Comparison of ENCODE assay signal across 14 cellular contexts in the genomic region with DNA sequence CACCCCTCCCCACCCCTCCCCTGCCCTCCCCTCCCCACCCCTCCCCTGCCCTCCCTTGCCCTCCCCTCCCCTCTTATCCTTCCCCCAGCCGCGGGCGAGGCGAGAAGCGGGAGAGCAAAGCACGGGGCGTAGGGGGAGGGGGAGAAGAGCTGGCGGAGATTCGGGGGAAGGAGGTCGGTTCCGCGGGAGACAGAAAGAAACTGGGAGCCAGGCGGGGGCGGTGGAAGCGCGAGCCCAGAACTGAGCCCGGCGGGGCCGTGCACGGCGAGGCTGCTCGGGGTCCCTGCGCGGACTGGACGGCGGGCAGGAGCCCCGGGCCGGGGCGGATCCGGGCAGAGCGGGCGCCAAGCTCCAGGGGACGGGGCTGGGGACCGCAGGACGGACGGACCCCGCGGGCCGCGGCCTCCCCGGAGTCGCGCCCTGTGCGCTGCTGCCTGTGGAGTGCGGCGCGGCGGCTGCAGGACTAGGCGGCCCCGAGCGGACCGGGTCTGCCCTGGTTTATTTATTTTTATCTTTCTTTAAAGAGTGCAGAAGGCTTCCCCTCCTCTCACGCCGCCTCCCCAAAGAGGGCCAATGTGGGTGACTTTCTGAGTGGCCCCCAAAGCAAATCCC. TPM values are rescaled to one million over a fixed set of nuclear protein-coding genes. Genes with fewer than 3 reads are reported as not detected.
"Had no signal": no experiment of that assay in that cellular context is flagged by ENCODE, and none has a peak within 500 bp of the region (broad histone marks: within the 10 kb centered on the region; RNA-seq: fewer than 3 reads in every experiment).

No MANE protein-coding gene starts in this region.

RNA-seq across cellular contexts. Expression of gene OR2V1, which starts 29.8 kb away (rescaled TPM):
- total RNA-seq: activated CD8-positive, alpha-beta memory T cell treated with anti-CD3 and anti-CD28 coated beads for 36 hours; activated naive CD8-positive, alpha-beta T cell treated with anti-CD3 and anti-CD28 coated beads, Interleukin-2, amount 10 ng/mL, durations not matched to agents 7 days and 5 days; ascending aorta; cardiac septum; cerebellum; fibroblast of lung; fibroblast of villous mesenchyme; heart left ventricle; lower leg skin; natural killer cell treated with Interleukin-12 subunit alpha and Interleukin-12 subunit beta and Interleukin-15 and Interleukin-18, amount 100 ng/mL, for 72 hours; osteoblast; posterior vena cava; skeletal muscle tissue; upper lobe of left lung had no signal
- polyA plus RNA-seq: fibroblast of lung, heart left ventricle had no signal

RNA-seq across cellular contexts. Expression of gene OR2V2, which starts 46.2 kb away (rescaled TPM):
- total RNA-seq: activated CD8-positive, alpha-beta memory T cell treated with anti-CD3 and anti-CD28 coated beads for 36 hours; activated naive CD8-positive, alpha-beta T cell treated with anti-CD3 and anti-CD28 coated beads, Interleukin-2, amount 10 ng/mL, durations not matched to agents 7 days and 5 days; ascending aorta; cardiac septum; cerebellum; fibroblast of lung; fibroblast of villous mesenchyme; heart left ventricle; lower leg skin; natural killer cell treated with Interleukin-12 subunit alpha and Interleukin-12 subunit beta and Interleukin-15 and Interleukin-18, amount 100 ng/mL, for 72 hours; osteoblast; posterior vena cava; skeletal muscle tissue had no signal
- polyA plus RNA-seq: fibroblast of lung, heart left ventricle had no signal
